Comparison of ENCODE assay signal across 8 cellular contexts in genomic region chr11:102794382-102794781, GRCh38. TPM values are rescaled to one million over a fixed set of nuclear protein-coding genes. Genes with fewer than 3 reads are reported as not detected.
DNase-seq lines count a peak whose midpoint lies in the region; ATAC-seq and TF ChIP-seq lines count a peak whose summit lies in the region.

No MANE protein-coding gene starts in this region.

- TF ChIP-seq CTCF in osteocyte (IDR thresholded peaks at IDR 0.05): peak; percentile 45

- H3K4me1 Mint-ChIP-seq in activated naive CD8-positive, alpha-beta T cell treated with anti-CD3 and anti-CD28 coated beads for 36 hours: peaks cover 3% of the 10 kb centered on the region
- H3K4me1 Mint-ChIP-seq in osteocyte (ENCODE audit: unreplicated experiment): no peaks in the 10 kb centered on the region

- DNase-seq in activated CD4-positive, alpha-beta T cell treated with anti-CD3 and anti-CD28 coated beads, Interleukin-2, amount 50 U/mL, for 48 hours: peak; percentile 4 to 12
- no peak for DNase-seq in activated CD4-positive, alpha-beta T cell treated with anti-CD3 and anti-CD28 coated beads, Interleukin-2, amount 50 U/mL, for 4 hours
- peak; percentile 19 for DNase-seq in activated naive CD8-positive, alpha-beta T cell treated with anti-CD3 and anti-CD28 coated beads for 36 hours
- DNase-seq in osteocyte (ENCODE audit: extremely low spot score, unreplicated experiment) (no peak), NCI-H2107 treated with DMSO at 0.1 percent for 48 hours (lab: John Stamatoyannopoulos, UW; ENCODE audit: unreplicated experiment) (no peak), caudate nucleus (lab: John Stamatoyannopoulos, UW) (no peak)

- H3K9me3 Mint-ChIP-seq in activated naive CD8-positive, alpha-beta T cell treated with anti-CD3 and anti-CD28 coated beads for 36 hours: no peaks in the 10 kb centered on the region
- no peaks in the 10 kb centered on the region for H3K9me3 Mint-ChIP-seq in osteocyte (ENCODE audit: unreplicated experiment)

- ATAC-seq in GM21390 (IDR thresholded peaks at IDR 0.05; ENCODE audit: unreplicated experiment) (peak; percentile 96), HG03575 (IDR thresholded peaks at IDR 0.05; ENCODE audit: extremely low read depth, insufficient number of reproducible peaks, low FRiP score, unreplicated experiment) (peak; percentile 82)

- no peak overlapping the region for H3K27ac Mint-ChIP-seq in activated naive CD8-positive, alpha-beta T cell treated with anti-CD3 and anti-CD28 coated beads for 36 hours
- H3K27ac Mint-ChIP-seq in osteocyte (ENCODE audit: unreplicated experiment): no peak overlapping the region

- peaks cover 8% of the 10 kb centered on the region for H3K27me3 Mint-ChIP-seq in activated naive CD8-positive, alpha-beta T cell treated with anti-CD3 and anti-CD28 coated beads for 36 hours
- H3K27me3 Mint-ChIP-seq in osteocyte (ENCODE audit: unreplicated experiment): no peaks in the 10 kb centered on the region

- no peak overlapping the region for H3K4me3 Mint-ChIP-seq in activated naive CD8-positive, alpha-beta T cell treated with anti-CD3 and anti-CD28 coated beads for 36 hours
- no peak overlapping the region for H3K4me3 Mint-ChIP-seq in osteocyte (ENCODE audit: unreplicated experiment)

- no peak overlapping the region for H3K27ac ChIP-seq in caudate nucleus (ENCODE audit: low read depth, low read length)

- no peaks in the 10 kb centered on the region for H3K36me3 Mint-ChIP-seq in activated naive CD8-positive, alpha-beta T cell treated with anti-CD3 and anti-CD28 coated beads for 36 hours
- H3K36me3 Mint-ChIP-seq in osteocyte (ENCODE audit: unreplicated experiment): no peaks in the 10 kb centered on the region

RNA-seq across cellular contexts. Expression of gene MMP1, which starts 3.6 kb away (rescaled TPM):
- total RNA-seq in activated naive CD8-positive, alpha-beta T cell treated with anti-CD3 and anti-CD28 coated beads for 36 hours: not detected
- total RNA-seq in osteocyte: not detected in 2 replicates

RNA-seq across cellular contexts. Expression of gene MMP10, which starts 14.0 kb away (rescaled TPM):
- total RNA-seq in activated naive CD8-positive, alpha-beta T cell treated with anti-CD3 and anti-CD28 coated beads for 36 hours: not detected
- total RNA-seq in osteocyte: not detected in 2 replicates

RNA-seq across cellular contexts. Expression of gene MMP3, which starts 49.0 kb away (rescaled TPM):
- not detected for total RNA-seq in activated naive CD8-positive, alpha-beta T cell treated with anti-CD3 and anti-CD28 coated beads for 36 hours
- not detected in 2 replicates for total RNA-seq in osteocyte

Comparison
In these comparisons a context has a peak if more than half of its experiments do, and no peak if none do; other contexts are left out.
1. DNase-seq: peak in activated CD4-positive, alpha-beta T cell treated with anti-CD3 and anti-CD28 coated beads, Interleukin-2, amount 50 U/mL, for 48 hours (2 of 2) and activated naive CD8-positive, alpha-beta T cell treated with anti-CD3 and anti-CD28 coated beads for 36 hours (single experiment); none in activated CD4-positive, alpha-beta T cell treated with anti-CD3 and anti-CD28 coated beads, Interleukin-2, amount 50 U/mL, for 4 hours (0 of 2), osteocyte (single experiment), NCI-H2107 treated with DMSO at 0.1 percent for 48 hours (single experiment) and caudate nucleus (0 of 61).